Comparison of ENCODE assay signal across 8 cellular contexts in the genomic region with DNA sequence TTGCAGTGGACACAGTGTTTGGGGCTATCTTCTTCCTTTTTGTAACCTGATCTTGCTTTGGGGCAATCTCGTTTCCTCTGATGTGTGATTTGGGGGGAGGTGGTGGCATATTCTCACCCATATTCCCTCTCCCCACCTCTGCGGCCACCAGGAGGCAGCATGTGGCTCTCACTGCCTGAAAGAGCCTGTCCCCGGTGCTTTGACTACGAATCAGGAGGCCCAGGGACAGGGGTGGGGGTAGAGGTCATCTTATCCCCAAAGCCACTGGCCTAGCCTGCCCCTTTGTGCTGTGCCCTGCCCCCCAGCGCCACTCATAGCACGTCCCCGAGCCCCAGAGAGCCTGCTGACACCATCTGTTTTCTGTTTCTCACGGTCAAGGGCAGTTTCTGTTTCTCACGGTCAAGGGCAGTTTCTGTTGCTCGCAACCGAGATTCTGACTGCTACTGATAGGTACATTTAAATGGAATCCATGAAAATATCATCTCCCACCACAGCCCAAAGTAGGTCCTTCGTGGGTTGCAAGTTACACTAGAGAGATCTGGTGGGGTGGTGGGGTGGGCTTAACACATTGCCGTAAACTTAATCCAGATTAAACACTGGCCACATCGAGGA. TPM values are rescaled to one million over a fixed set of nuclear protein-coding genes. Genes with fewer than 3 reads are reported as not detected.
DNase-seq lines count a peak whose midpoint lies in the region; ATAC-seq and TF ChIP-seq lines count a peak whose summit lies in the region.

No MANE protein-coding gene starts in this region.

- BruUV-seq in Panc1 (replicated peaks; lab: Mats Ljungman, UMichigan), result no TSS peak

- no peaks in the 10 kb centered on the region for H3K9me2 ChIP-seq in hepatocyte (replicated peaks; ENCODE audit: insufficient read depth)

- no peaks in the 10 kb centered on the region for H3K36me3 ChIP-seq in Panc1 (ENCODE audit: control insufficient read depth, insufficient read depth, low read length)
- no peaks in the 10 kb centered on the region for H3K36me3 ChIP-seq in hepatocyte (replicated peaks; ENCODE audit: insufficient read depth, low read depth)

- H3K79me2 ChIP-seq in hepatocyte, result no peaks in the 10 kb centered on the region

- no peaks in the 10 kb centered on the region for H4K20me1 ChIP-seq in hepatocyte (ENCODE audit: insufficient read depth, poor library complexity, severe bottlenecking)

- no peaks in the 10 kb centered on the region for H3K27me3 Mint-ChIP-seq in activated naive CD4-positive, alpha-beta T cell treated with anti-CD3 and anti-CD28 coated beads for 36 hours (ENCODE audit: low read depth)

- DNase-seq in Daoy (ENCODE audit: low read depth), result peak; percentile 13
- no peak for DNase-seq in HFF-Myc (ENCODE audit: extremely low read depth, low read depth)
- DNase-seq in Panc1 (ENCODE audit: low read depth, low spot score), result no peak
- DNase-seq in activated naive CD4-positive, alpha-beta T cell treated with anti-CD3 and anti-CD28 coated beads for 36 hours, result peak; percentile 61
- DNase-seq in hepatocyte (ENCODE audit: low spot score), result peak; percentile 38
- DNase-seq in stimulated activated CD4-positive, alpha-beta T cell treated with anti-CD3 and anti-CD28 coated beads, Interleukin-15, amount 100 ng/mL, for 48 hours (ENCODE audit: low read depth in 2 of 2), result peak; percentile 15 to 36
- DNase-seq in DMS79 (lab: John Stamatoyannopoulos, UW), result no peak

- H3K36me3 Mint-ChIP-seq in activated naive CD4-positive, alpha-beta T cell treated with anti-CD3 and anti-CD28 coated beads for 36 hours (ENCODE audit: low read depth), result no peaks in the 10 kb centered on the region

- H3K4me3 ChIP-seq in HFF-Myc (replicated peaks; ENCODE audit: low read depth, low read length), result no peak overlapping the region
- 0 out of 4 replicates have a peak overlapping the region, but pooled peaks of 1 of the 2 experiments have one; percentile 14 for H3K4me3 ChIP-seq in Panc1 (ENCODE audit: low read depth in 2 of 2, low read length in 2 of 2)
- H3K4me3 ChIP-seq in hepatocyte, result no peak overlapping the region

- CTCF ChIA-PET in Panc1 (lab: Charles Lee), result no interaction called here
- CTCF ChIA-PET in activated naive CD4-positive, alpha-beta T cell treated with anti-CD3 and anti-CD28 coated beads for 36 hours (lab: Charles Lee), result interaction anchor here (0.9 to 1.7 kb wide), 2 partner anchors 31 to 265 kb away, joined by 4 to 5 read pairs; no protein-coding TSS in a partner anchor

- no peak overlapping the region for H2AFZ ChIP-seq in hepatocyte

- H3K9me3 Mint-ChIP-seq in activated naive CD4-positive, alpha-beta T cell treated with anti-CD3 and anti-CD28 coated beads for 36 hours, result no peaks in the 10 kb centered on the region

- no peaks in the 10 kb centered on the region for H3K4me1 ChIP-seq in Panc1 (ENCODE audit: control insufficient read depth, insufficient read depth, low read length)
- H3K4me1 ChIP-seq in hepatocyte (ENCODE audit: insufficient read depth), result peaks cover 8% of the 10 kb centered on the region

- intact Hi-C loops in Panc1 (cut with micrococcal nuclease; ENCODE audit: unreplicated experiment), result no loop called here
- intact Hi-C loops in activated naive CD4-positive, alpha-beta T cell treated with anti-CD3 and anti-CD28 coated beads for 36 hours (cut with micrococcal nuclease), result loop anchor here (1.0 kb wide), 2 partner anchors 31 to 80 kb away; no protein-coding TSS in a partner anchor

- H3K27ac ChIP-seq in Panc1 (ENCODE audit: low read length), result no peak overlapping the region
- peak overlapping the region; percentile 46 for H3K27ac ChIP-seq in hepatocyte

- POLR2A ChIA-PET in Panc1 (lab: Charles Lee), result no interaction called here

- in situ Hi-C loops in Panc1 (cut with HindIII; ENCODE audit: low pct_unique_long_range_greater_than_20kb, low sequenced_read_pairs), result no loop called here

- peak overlapping the region; percentile 46 for H3K4me2 ChIP-seq in hepatocyte

- peak; percentile 59 for TF ChIP-seq CTCF in HFF-Myc (IDR thresholded peaks at IDR 0.05; ENCODE audit: low read depth, low read length, missing control alignments)
- peak; percentile 59 for TF ChIP-seq CTCF in Panc1 (IDR thresholded peaks at IDR 0.05)
- TF ChIP-seq CTCF in hepatocyte (IDR thresholded peaks at IDR 0.05; ENCODE audit: poor library complexity), result peak; percentile 36

- peaks cover 4% of the 10 kb centered on the region for H3K4me1 Mint-ChIP-seq in activated naive CD4-positive, alpha-beta T cell treated with anti-CD3 and anti-CD28 coated beads for 36 hours (ENCODE audit: low read depth)

- 23% methylated on average over 13 of the region's 14 CpGs for WGBS in hepatocyte (ENCODE audit: low lambda C conversion rate, missing lambda C conversion rate)

- H3K27me3 ChIP-seq in Panc1 (ENCODE audit: control insufficient read depth, insufficient read depth, low read length), result no peaks in the 10 kb centered on the region
- H3K27me3 ChIP-seq in hepatocyte, result no peaks in the 10 kb centered on the region

- ATAC-seq in Panc1, result peak; percentile 72; the same call in 1 of the 2 replicates
- no peak for ATAC-seq in HG02840 (IDR thresholded peaks at IDR 0.05; ENCODE audit: low FRiP score, unreplicated experiment)

- no peak overlapping the region for H3K27ac Mint-ChIP-seq in activated naive CD4-positive, alpha-beta T cell treated with anti-CD3 and anti-CD28 coated beads for 36 hours

- no peaks in the 10 kb centered on the region for H3K9me3 ChIP-seq in Panc1 (ENCODE audit: control insufficient read depth, insufficient read depth, low read depth, low read length)
- H3K9me3 ChIP-seq in hepatocyte (ENCODE audit: low read depth), result no peaks in the 10 kb centered on the region

- H3K4me3 Mint-ChIP-seq in activated naive CD4-positive, alpha-beta T cell treated with anti-CD3 and anti-CD28 coated beads for 36 hours, result no peak overlapping the region

RNA-seq across cellular contexts. Expression of gene PHYH, which starts 28.2 kb away (rescaled TPM):
- 1.7 and 2.0 TPM in 2 replicates for total RNA-seq in Daoy (2014; rRNA removed; shearing (Covaris generic))
- total RNA-seq in Panc1 (2021; ENCODE audit: unreplicated experiment), result 41.3 TPM
- polyA plus RNA-seq in Panc1 (2012; ENCODE audit: insufficient read length), result 33.7 TPM
- 10 to 100 TPM; 13.3 to 14.2 TPM for total RNA-seq in activated naive CD4-positive, alpha-beta T cell treated with anti-CD3 and anti-CD28 coated beads for 36 hours
- total RNA-seq in hepatocyte, result 50.1 and 62.3 TPM in 2 replicates
- polyA plus RNA-seq in hepatocyte, result 64.0 and 83.7 TPM in 2 replicates

RNA-seq across cellular contexts. Expression of gene UCMA, which starts 37.5 kb away (rescaled TPM):
- total RNA-seq in Daoy (2014; rRNA removed; shearing (Covaris generic)), result not detected in 2 replicates
- total RNA-seq in Panc1 (2021; ENCODE audit: unreplicated experiment) (not detected), hepatocyte (not detected in 2 replicates)
- polyA plus RNA-seq in Panc1 (2012; ENCODE audit: insufficient read length), result not detected
- total RNA-seq in activated naive CD4-positive, alpha-beta T cell treated with anti-CD3 and anti-CD28 coated beads for 36 hours, result not detected
- polyA plus RNA-seq in hepatocyte, result not detected in 2 replicates

Comparison
In these comparisons a context has a peak if more than half of its experiments do, and no peak if none do; other contexts are left out.
1. DNase-seq: peak in Daoy (single experiment), activated naive CD4-positive, alpha-beta T cell treated with anti-CD3 and anti-CD28 coated beads for 36 hours (single experiment), hepatocyte (single experiment) and stimulated activated CD4-positive, alpha-beta T cell treated with anti-CD3 and anti-CD28 coated beads, Interleukin-15, amount 100 ng/mL, for 48 hours (2 of 2); none in HFF-Myc (single experiment), Panc1 (single experiment) and DMS79 (single experiment).
2. Peak in every context shown above with its lines, with median percentiles within 50 percentile points of each other: CTCF ChIP-seq.